Comparison of ENCODE assay signal across 8 cellular contexts in genomic region chr11:67482275-67482735, GRCh38. TPM values are rescaled to one million over a fixed set of nuclear protein-coding genes. Genes with fewer than 3 reads are reported as not detected.
A peak's percentile ranks its signal among the peaks of the same experiment; 100 is the strongest.
DNase-seq lines count a peak whose midpoint lies in the region; ATAC-seq and TF ChIP-seq lines count a peak whose summit lies in the region.

No MANE protein-coding gene starts in this region.

- H3K4me1 Mint-ChIP-seq in mesothelial cell of epicardium, result peaks cover 31% of the 10 kb centered on the region

- H3K4me3 ChIP-seq in BE2C (ENCODE audit: low read depth, low read length) (peak overlapping the region; percentile 73), HUES64 (ENCODE audit: low read length) (peak overlapping the region; percentile 66), ascending aorta (peak overlapping the region; percentile 53 to 66)

- no peak overlapping the region for H3K9ac ChIP-seq in HUES64 (ENCODE audit: low read depth, low read length)

- H3K9me3 ChIP-seq in BE2C, result 0 out of 2 replicates have a peak, but pooled peaks cover 8% of the 10 kb centered on the region
- no peaks in the 10 kb centered on the region for H3K9me3 ChIP-seq in HUES64 (ENCODE audit: insufficient read depth, low read depth, low read length)
- no peaks in the 10 kb centered on the region for H3K9me3 ChIP-seq in ascending aorta

- no peaks in the 10 kb centered on the region for H3K9me3 Mint-ChIP-seq in mesothelial cell of epicardium

- intact Hi-C loops in ascending aorta (cut with DNase I), result loop anchor here (1.0 to 5.0 kb wide), 3 partner anchors 13 to 80 kb away; partner anchors contain the start of genes PITPNM1, PPP1CA, TBC1D10C and TMEM134

- peaks cover under 1% of the 10 kb centered on the region for H3K27me3 Mint-ChIP-seq in mesothelial cell of epicardium (ENCODE audit: low read depth)

- no peak for ATAC-seq in GM18520 (IDR thresholded peaks at IDR 0.05; ENCODE audit: unreplicated experiment)

- H3K27ac Mint-ChIP-seq in mesothelial cell of epicardium, result peak overlapping the region; percentile 92

- WGBS in HUES64, result 86% methylated on average over 16 of the region's 18 CpGs

- no peak for DNase-seq in BE2C
- DNase-seq in ascending aorta (ENCODE audit: low spot score in 2 of 2), result no peak
- DNase-seq in mesothelial cell of epicardium (ENCODE audit: low spot score in 2 of 2, unreplicated experiment in 2 of 2), result no peak
- no peak for DNase-seq in H4 (ENCODE audit: low spot score)
- DNase-seq in NCI-H2029 treated with DMSO at 0.1 percent for 48 hours (lab: John Stamatoyannopoulos, UW), result no peak
- no peak for DNase-seq in NCI-H146 (lab: John Stamatoyannopoulos, UW)

- H3K27ac ChIP-seq in HUES64 (ENCODE audit: low read depth, low read length) (no peak overlapping the region), ascending aorta (peak overlapping the region; percentile 84 to 87)

- H3K4me1 ChIP-seq in BE2C (no peaks in the 10 kb centered on the region), HUES64 (ENCODE audit: insufficient read depth, low read length) (no peaks in the 10 kb centered on the region), ascending aorta (peaks cover 7 to 15% of the 10 kb centered on the region in 2 donors)

- no peak for TF ChIP-seq CTCF in BE2C (IDR thresholded peaks at IDR 0.05; ENCODE audit: low read depth, low read length)
- no peak for TF ChIP-seq CTCF in ascending aorta (IDR thresholded peaks at IDR 0.05)
- TF ChIP-seq CTCF in mesothelial cell of epicardium (IDR thresholded peaks at IDR 0.05; ENCODE audit: unreplicated experiment), result no peak

- H3K4me3 Mint-ChIP-seq in mesothelial cell of epicardium, result peak overlapping the region; percentile 82

- peaks cover 4% of the 10 kb centered on the region for H3K36me3 Mint-ChIP-seq in mesothelial cell of epicardium

- H3K27me3 ChIP-seq in BE2C (no peaks in the 10 kb centered on the region), HUES64 (ENCODE audit: insufficient read depth, low read length) (peaks cover 6% of the 10 kb centered on the region; the same call in 1 of the 2 replicates), ascending aorta (no peaks in the 10 kb centered on the region)

- H3K36me3 ChIP-seq in BE2C (no peaks in the 10 kb centered on the region; the same call in 1 of the 2 replicates), HUES64 (ENCODE audit: insufficient read depth, low read length) (no peaks in the 10 kb centered on the region), ascending aorta (peaks cover 6 to 8% of the 10 kb centered on the region in 2 donors)

RNA-seq across cellular contexts. Expression of gene AIP, which starts 0.5 kb away (rescaled TPM):
- 218 TPM for polyA plus RNA-seq in BE2C (2012; ENCODE audit: insufficient read depth, insufficient read length, low read depth)
- polyA plus RNA-seq in HUES64 (2013, experiment 1 of 2), result 18.9 TPM
- 22.9 TPM for polyA plus RNA-seq in HUES64 (2013, experiment 2 of 2)
- total RNA-seq in ascending aorta (116 TPM), mesothelial cell of epicardium (43.6 to 45.2 TPM (median 44.6 TPM) in 3 replicates)
- 69.9 and 83.0 TPM in 2 replicates for total RNA-seq in H4 (2014; rRNA removed; shearing (Covaris generic))

RNA-seq across cellular contexts. Expression of gene TMEM134, which starts 13.3 kb away (rescaled TPM):
- polyA plus RNA-seq in BE2C (2012; ENCODE audit: insufficient read depth, insufficient read length, low read depth), result 36.5 TPM
- 26.9 TPM for polyA plus RNA-seq in HUES64 (2013, experiment 1 of 2)
- polyA plus RNA-seq in HUES64 (2013, experiment 2 of 2), result 45.5 TPM
- 189 TPM for total RNA-seq in ascending aorta
- total RNA-seq in mesothelial cell of epicardium, result 64.3 to 69.3 TPM (median 67.8 TPM) in 3 replicates
- 17.3 and 38.6 TPM in 2 replicates for total RNA-seq in H4 (2014; rRNA removed; shearing (Covaris generic))

RNA-seq across cellular contexts. Expression of gene PITPNM1, which starts 22.9 kb away (rescaled TPM):
- polyA plus RNA-seq in BE2C (2012; ENCODE audit: insufficient read depth, insufficient read length, low read depth), result 39.4 TPM
- 20.1 TPM for polyA plus RNA-seq in HUES64 (2013, experiment 1 of 2)
- polyA plus RNA-seq in HUES64 (2013, experiment 2 of 2), result 24.5 TPM
- total RNA-seq in ascending aorta (31.8 TPM), mesothelial cell of epicardium (54.9 to 56.0 TPM (median 55.8 TPM) in 3 replicates)
- total RNA-seq in H4 (2014; rRNA removed; shearing (Covaris generic)), result 13.7 and 16.6 TPM in 2 replicates

RNA-seq across cellular contexts. Expression of gene CDK2AP2, which starts 25.7 kb away (rescaled TPM):
- 88.6 TPM for polyA plus RNA-seq in BE2C (2012; ENCODE audit: insufficient read depth, insufficient read length, low read depth)
- 36.9 TPM for polyA plus RNA-seq in HUES64 (2013, experiment 1 of 2)
- 40.3 TPM for polyA plus RNA-seq in HUES64 (2013, experiment 2 of 2)
- total RNA-seq in ascending aorta, result 159 TPM
- total RNA-seq in mesothelial cell of epicardium, result 16.6 to 17.6 TPM (median 17.4 TPM) in 3 replicates
- total RNA-seq in H4 (2014; rRNA removed; shearing (Covaris generic)), result 28.3 and 32.3 TPM in 2 replicates

RNA-seq across cellular contexts. Expression of gene CABP4, which starts 27.2 kb away (rescaled TPM):
- 0.59 TPM for polyA plus RNA-seq in BE2C (2012; ENCODE audit: insufficient read depth, insufficient read length, low read depth)
- polyA plus RNA-seq in HUES64 (2013, experiment 1 of 2), result not detected
- polyA plus RNA-seq in HUES64 (2013, experiment 2 of 2), result not detected
- not detected for total RNA-seq in ascending aorta
- total RNA-seq in mesothelial cell of epicardium, result 0.29 to 0.43 TPM (median 0.33 TPM) in 3 replicates
- 0.39 TPM in 1 of 2 replicates, not detected in the other for total RNA-seq in H4 (2014; rRNA removed; shearing (Covaris generic))
